In genomic region chr5:39648539-39649200, GRCh38 we compare ENCODE assay signal across 10 cellular contexts.
DNase-seq lines count a peak whose midpoint lies in the region; ATAC-seq and TF ChIP-seq lines count a peak whose summit lies in the region.
"Had no signal": no experiment of that assay in that cellular context is flagged by ENCODE, and none has a peak within 500 bp of the region (broad histone marks: within the 10 kb centered on the region; RNA-seq: fewer than 3 reads in every experiment).

No MANE protein-coding gene starts in this region.

- DNase-seq in H4 (ENCODE audit: low spot score), result peak; percentile 86
- peak; percentile 29 for DNase-seq in NOMO-1 treated with dmso at 0.1 percent for 144 hours (lab: John Stamatoyannopoulos, UW; ENCODE audit: unreplicated experiment)
- peak; percentile 23 for DNase-seq in fibroblast of villous mesenchyme (ENCODE audit: low read depth)
- DNase-seq in D341Med (ENCODE audit: low spot score), result no peak
- DNase-seq in superior temporal gyrus (ENCODE audit: extremely low spot score), result no peak
- no peak for DNase-seq in natural killer cell
- no peak for DNase-seq in coronary artery (ENCODE audit: low spot score)
- DNase-seq: activated CD4-positive, CD25-positive, alpha-beta regulatory T cell; NCI-H510A had no signal

- H3K27me3 Mint-ChIP-seq in natural killer cell (ENCODE audit: low read depth in 2 of 2), result peaks cover 7 to 28% of the 10 kb centered on the region in 2 donors

- H3K4me1 ChIP-seq in ACC112 (ENCODE audit: control insufficient read depth, insufficient read depth, low read length, unreplicated experiment), result peaks cover 28% of the 10 kb centered on the region

- ATAC-seq in natural killer cell, result no peak

- no peaks in the 10 kb centered on the region for H3K4me1 Mint-ChIP-seq in natural killer cell

- TF ChIP-seq CTCF in fibroblast of villous mesenchyme (IDR thresholded peaks at IDR 0.05; ENCODE audit: insufficient read depth, low read depth, low read length) (no peak), natural killer cell (IDR thresholded peaks at IDR 0.05) (no peak), coronary artery (IDR thresholded peaks at IDR 0.05) (no peak)

- no peak overlapping the region for H3K4me3 Mint-ChIP-seq in natural killer cell

- H3K36me3 ChIP-seq in ACC112 (ENCODE audit: insufficient read depth, low read length), result no peaks in the 10 kb centered on the region

- H3K27ac ChIP-seq in ACC112 (ENCODE audit: low read depth, low read length), result peak overlapping the region; percentile 43
- no peak overlapping the region for H3K27ac ChIP-seq in coronary artery

- no peaks in the 10 kb centered on the region for H3K9me3 Mint-ChIP-seq in natural killer cell

- H3K4me3 ChIP-seq in ACC112 (ENCODE audit: low read depth, low read length) (no peak overlapping the region), fibroblast of villous mesenchyme (ENCODE audit: low read depth, low read length) (no peak overlapping the region), coronary artery (no peak overlapping the region)

- intact Hi-C loops in natural killer cell (cut with micrococcal nuclease), result no loop called here

- H3K27me3 ChIP-seq in ACC112 (ENCODE audit: insufficient read depth, low read length), result no peaks in the 10 kb centered on the region

- H3K27ac Mint-ChIP-seq in natural killer cell, result no peak overlapping the region

- no peaks in the 10 kb centered on the region for H3K36me3 Mint-ChIP-seq in natural killer cell

- no peaks in the 10 kb centered on the region for H3K79me2 ChIP-seq in ACC112 (ENCODE audit: control insufficient read depth, insufficient read depth, low read length, unreplicated experiment)

- peak overlapping the region; percentile 29 for H2AFZ ChIP-seq in ACC112 (ENCODE audit: low read length, unreplicated experiment)

Comparison
In these comparisons a context has a peak if more than half of its experiments do, and no peak if none do; other contexts are left out.
1. DNase-seq: peak in H4 (single experiment), NOMO-1 treated with dmso at 0.1 percent for 144 hours (single experiment) and fibroblast of villous mesenchyme (single experiment); none in D341Med (single experiment), superior temporal gyrus (single experiment), natural killer cell (single experiment) and coronary artery (single experiment).